In the genomic region with DNA sequence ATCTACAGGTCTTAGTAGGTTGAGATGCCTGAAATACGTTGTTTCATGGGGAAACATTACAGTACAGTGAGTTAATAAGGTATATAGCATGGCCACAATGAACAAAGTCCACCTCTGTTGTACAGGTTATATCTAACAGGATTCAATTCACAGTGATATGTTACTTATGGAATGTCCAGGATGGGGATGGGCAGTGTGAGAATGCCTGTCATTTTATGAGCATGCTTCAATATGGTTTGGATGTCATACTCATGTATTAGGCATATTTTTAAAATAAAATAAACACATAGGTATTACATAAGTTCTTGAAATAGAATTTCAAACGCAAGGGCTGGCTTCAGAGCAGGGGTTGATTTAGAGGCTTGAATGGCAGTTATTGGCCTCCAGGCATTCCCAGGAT, we compare ENCODE assay signal across 1 cellular context.
TF ChIP-seq lines count a peak whose summit lies in the region.

No MANE protein-coding gene starts in this region.

TF ChIP-seq in A549, 52 proteins besides CTCF, POLR2A, EP300 and RAD21:
- TF ChIP-seq NR3C1 (IDR thresholded peaks at IDR 0.05) (no peak), FOSL2 (IDR thresholded peaks at IDR 0.05) (no peak), FOSL2 (CRISPR knock-in tag; IDR thresholded peaks at IDR 0.05) (peak; percentile 34), POLR2AphosphoS2 (conservative IDR thresholded peaks at IDR 0.05; ENCODE audit: low read length) (no peak), ZC3H11A (IDR thresholded peaks at IDR 0.05) (no peak)
